In the genomic region with DNA sequence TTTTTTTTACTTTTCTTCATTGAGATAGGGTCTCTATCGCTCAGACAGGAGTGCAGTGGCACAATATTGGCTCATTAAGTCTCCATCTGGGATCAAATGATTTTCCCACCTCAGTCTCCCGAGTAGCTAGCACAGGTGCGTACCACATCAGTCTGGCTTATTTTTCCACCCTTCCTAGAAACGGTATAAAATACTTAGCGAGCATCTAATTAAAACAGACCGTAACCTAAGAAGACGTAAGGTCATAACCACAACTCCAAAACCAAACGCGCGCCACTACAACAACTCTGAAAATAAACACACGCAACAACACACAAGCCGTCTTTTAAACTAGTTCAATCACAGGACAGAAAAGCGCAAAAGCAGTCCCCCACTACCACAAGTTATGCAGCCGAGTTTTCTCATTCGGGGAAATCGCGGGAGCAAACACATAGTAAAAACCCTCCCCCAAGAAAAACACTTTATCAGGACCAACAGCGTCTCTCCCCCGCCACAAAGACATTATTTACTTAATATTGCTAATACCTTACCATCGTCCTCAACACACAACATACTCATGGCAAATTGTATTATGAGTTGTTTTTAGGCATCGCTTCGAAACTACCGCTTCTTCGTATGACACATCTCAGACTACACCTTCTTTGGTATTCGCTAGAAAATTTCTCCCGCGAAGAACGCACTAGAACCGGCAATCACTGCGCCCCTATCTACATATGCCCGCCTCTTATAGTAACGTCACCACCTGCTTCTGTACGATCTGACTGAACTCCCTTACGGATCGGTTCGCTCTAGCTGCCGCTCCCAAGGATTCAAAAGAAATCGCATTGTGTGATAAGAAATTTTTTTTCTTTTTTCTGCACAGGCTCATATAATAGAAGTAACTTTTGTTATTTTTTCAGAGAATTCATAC, we compare ENCODE assay signal across 1 cellular context.
TF ChIP-seq lines count a peak whose summit lies in the region.

No MANE protein-coding gene starts in this region.

TF ChIP-seq in IMR-90, 13 proteins besides CTCF, POLR2A, EP300 and RAD21:
- TF ChIP-seq MXI1 (IDR thresholded peaks at IDR 0.05; ENCODE audit: borderline replicate concordance, low read depth, low read length) (no peak), BHLHE40 (IDR thresholded peaks at IDR 0.05; ENCODE audit: low read depth, low read length) (no peak), MAZ (IDR thresholded peaks at IDR 0.05; ENCODE audit: borderline replicate concordance, low read depth, low read length) (peak; percentile 66; the same call in 1 of the 2 replicates), SMC3 (IDR thresholded peaks at IDR 0.05; ENCODE audit: low read depth, low read length) (0 out of 2 replicates have a peak, but pooled peaks have one; percentile 27), CEBPB (IDR thresholded peaks at IDR 0.05; ENCODE audit: low read depth, low read length) (no peak), RFX5 (IDR thresholded peaks at IDR 0.05; ENCODE audit: low read depth, low read length) (no peak), CHD1 (IDR thresholded peaks at IDR 0.05; ENCODE audit: low read depth, low read length) (no peak), MAFK (IDR thresholded peaks at IDR 0.05; ENCODE audit: low read depth, low read length) (no peak), FOS (IDR thresholded peaks at IDR 0.05; ENCODE audit: low read depth, low read length) (peak; percentile 28; the same call in 1 of the 2 replicates), RCOR1 (IDR thresholded peaks at IDR 0.05; ENCODE audit: insufficient replicate concordance, low read length) (no peak), NFE2L2 (IDR thresholded peaks at IDR 0.05; ENCODE audit: low read depth, low read length) (peak; percentile 48; the same call in 1 of the 2 replicates)
- TF ChIP-seq, protein P1, sequence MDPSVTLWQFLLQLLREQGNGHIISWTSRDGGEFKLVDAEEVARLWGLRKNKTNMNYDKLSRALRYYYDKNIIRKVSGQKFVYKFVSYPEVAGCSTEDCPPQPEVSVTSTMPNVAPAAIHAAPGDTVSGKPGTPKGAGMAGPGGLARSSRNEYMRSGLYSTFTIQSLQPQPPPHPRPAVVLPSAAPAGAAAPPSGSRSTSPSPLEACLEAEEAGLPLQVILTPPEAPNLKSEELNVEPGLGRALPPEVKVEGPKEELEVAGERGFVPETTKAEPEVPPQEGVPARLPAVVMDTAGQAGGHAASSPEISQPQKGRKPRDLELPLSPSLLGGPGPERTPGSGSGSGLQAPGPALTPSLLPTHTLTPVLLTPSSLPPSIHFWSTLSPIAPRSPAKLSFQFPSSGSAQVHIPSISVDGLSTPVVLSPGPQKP (IDR thresholded peaks at IDR 0.05; ENCODE audit: borderline replicate concordance, low read depth, low read length), result 0 out of 2 replicates have a peak, but pooled peaks have one; percentile 14
- TF ChIP-seq, protein P2, sequence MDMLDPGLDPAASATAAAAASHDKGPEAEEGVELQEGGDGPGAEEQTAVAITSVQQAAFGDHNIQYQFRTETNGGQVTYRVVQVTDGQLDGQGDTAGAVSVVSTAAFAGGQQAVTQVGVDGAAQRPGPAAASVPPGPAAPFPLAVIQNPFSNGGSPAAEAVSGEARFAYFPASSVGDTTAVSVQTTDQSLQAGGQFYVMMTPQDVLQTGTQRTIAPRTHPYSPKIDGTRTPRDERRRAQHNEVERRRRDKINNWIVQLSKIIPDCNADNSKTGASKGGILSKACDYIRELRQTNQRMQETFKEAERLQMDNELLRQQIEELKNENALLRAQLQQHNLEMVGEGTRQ (IDR thresholded peaks at IDR 0.05; ENCODE audit: low read depth, low read length), result no peak
